Comparison of ENCODE assay signal across 2 cellular contexts in genomic region chr20:51985013-51985415, GRCh38.
TF ChIP-seq lines count a peak whose summit lies in the region.

No MANE protein-coding gene starts in this region.

TF ChIP-seq in A549, 52 proteins besides CTCF, POLR2A, EP300 and RAD21 (continued from another document):
- TF ChIP-seq MAFK (IDR thresholded peaks at IDR 0.05; ENCODE audit: partially characterized antibody) (peak; percentile 93), TFCP2L1 (CRISPR knock-in tag; IDR thresholded peaks at IDR 0.05) (no peak), ZNF302 (CRISPR knock-in tag; IDR thresholded peaks at IDR 0.05) (no peak), TP53 (CRISPR knock-in tag; IDR thresholded peaks at IDR 0.05) (no peak), EHF (CRISPR knock-in tag; IDR thresholded peaks at IDR 0.05) (no peak)

TF ChIP-seq in Ishikawa, 13 proteins besides CTCF, POLR2A, EP300 and RAD21 (continued from another document):
- TF ChIP-seq REST (IDR thresholded peaks at IDR 0.05; ENCODE audit: low read depth): no peak
